ENCODE assay signal across 24 cellular contexts in the genomic region with DNA sequence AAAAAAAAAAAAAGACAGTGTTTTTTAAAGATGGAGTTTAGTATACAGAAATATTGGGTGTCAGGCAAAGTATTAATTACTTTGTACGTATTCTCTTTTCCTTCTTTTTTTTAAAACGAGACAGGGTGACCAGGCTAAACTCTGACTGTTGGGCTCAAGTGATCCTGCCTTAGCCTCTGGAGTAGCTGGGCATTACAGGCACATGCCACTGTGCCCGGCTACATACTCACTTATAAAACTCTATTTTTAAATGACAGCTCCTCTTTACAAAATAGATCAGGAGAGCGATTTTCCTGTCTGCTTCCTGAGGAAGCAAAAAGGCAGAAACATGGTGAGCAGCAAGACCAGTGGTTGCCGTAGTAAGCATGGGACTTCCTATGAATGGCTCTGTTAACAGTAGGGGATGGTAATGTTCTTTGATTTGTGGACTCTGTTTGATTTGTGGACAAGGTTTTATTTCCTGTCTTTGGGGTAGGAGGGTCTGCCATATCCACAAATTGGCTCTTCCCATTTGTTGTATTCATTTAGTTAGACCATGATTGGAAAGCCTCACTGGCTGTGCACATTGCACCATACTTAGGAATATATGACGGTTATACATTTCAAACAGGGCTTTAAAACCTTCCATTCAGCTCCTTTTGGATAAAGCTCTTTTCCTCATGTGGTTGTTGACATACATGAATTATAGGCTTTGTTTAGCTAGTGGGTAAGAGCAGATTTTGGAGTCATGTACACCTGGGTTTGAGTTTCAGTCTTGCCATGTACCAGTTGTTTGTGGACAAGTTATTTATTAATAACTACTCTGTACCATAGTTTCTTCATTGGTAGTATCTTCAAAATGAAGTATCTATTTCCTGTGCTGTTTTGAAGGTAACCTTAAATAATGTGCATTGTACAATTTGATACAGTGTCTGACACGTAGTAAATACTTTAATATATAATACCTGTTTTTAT. TPM values are rescaled to one million over a fixed set of nuclear protein-coding genes. Genes with fewer than 3 reads are reported as not detected.
DNase-seq lines count a peak whose midpoint lies in the region; ATAC-seq, FAIRE-seq and TF ChIP-seq lines count a peak whose summit lies in the region.
"Had no signal": no experiment of that assay in that cellular context is flagged by ENCODE, and none has a peak within 500 bp of the region (broad histone marks: within the 10 kb centered on the region; RNA-seq: fewer than 3 reads in every experiment).

No MANE protein-coding gene starts in this region.

- no peak for DNase-seq in GM12891 (ENCODE audit: insufficient read length, low spot score)
- DNase-seq in central memory CD8-positive, alpha-beta T cell (ENCODE audit: low spot score in 2 of 2): no peak
- no peak for DNase-seq in mucosa of descending colon
- DNase-seq in AG08396 (ENCODE audit: low spot score): no peak
- no peak for DNase-seq in dedifferentiated amniotic fluid mesenchymal stem cell (ENCODE audit: extremely low spot score)
- DNase-seq: activated CD4-positive, alpha-beta memory T cell treated with anti-CD3 and anti-CD28 coated beads, Interleukin-2, amount 10 ng/mL, durations not matched to agents 7 days and 5 days; activated naive CD8-positive, alpha-beta T cell treated with anti-CD3 and anti-CD28 coated beads, Interleukin-2, amount 10 ng/mL, durations not matched to agents 7 days and 5 days; CD4-positive, alpha-beta T cell; central memory CD4-positive, alpha-beta T cell; DMS79; H7; mesendoderm; MG63; naive B cell; NCI-H524 treated with DMSO at 0.1 percent for 48 hours; SHP77 treated with DMSO at 0.1 percent for 48 hours; stimulated activated CD4-positive, alpha-beta T cell treated with anti-CD3 and anti-CD28 coated beads, Interleukin-4, amount 100 ng/mL, for 24 hours; stimulated activated naive B cell treated with anti-CD40 and anti-IgM and Interleukin-4, amounts not matched to agents 10 μg/mL and 1 μg/mL and 100 μg/mL, for 72 hours had no signal

- H3K4me3 ChIP-seq in BLaER1 (no peak overlapping the region), mucosa of descending colon (no peak overlapping the region)
- H3K4me3 ChIP-seq: MG63, right atrium auricular region had no signal

- H3K27ac Mint-ChIP-seq in central memory CD8-positive, alpha-beta T cell (ENCODE audit: low read depth): peak overlapping the region; percentile 25
- H3K27ac Mint-ChIP-seq: activated CD4-positive, alpha-beta memory T cell treated with anti-CD3 and anti-CD28 coated beads, Interleukin-2, amount 10 ng/mL, durations not matched to agents 7 days and 5 days; activated naive CD8-positive, alpha-beta T cell treated with anti-CD3 and anti-CD28 coated beads, Interleukin-2, amount 10 ng/mL, durations not matched to agents 7 days and 5 days; CD4-positive, alpha-beta T cell; stimulated activated naive B cell treated with anti-CD40 and anti-IgM and Interleukin-4, amounts not matched to agents 10 μg/mL and 1 μg/mL and 100 μg/mL, for 72 hours had no signal

- no peaks in the 10 kb centered on the region for H3K9me3 Mint-ChIP-seq in central memory CD8-positive, alpha-beta T cell
- H3K9me3 Mint-ChIP-seq: activated CD4-positive, alpha-beta memory T cell treated with anti-CD3 and anti-CD28 coated beads, Interleukin-2, amount 10 ng/mL, durations not matched to agents 7 days and 5 days; CD4-positive, alpha-beta T cell; naive B cell; stimulated activated naive B cell treated with anti-CD40 and anti-IgM and Interleukin-4, amounts not matched to agents 10 μg/mL and 1 μg/mL and 100 μg/mL, for 72 hours had no signal

- H3K4me1 Mint-ChIP-seq in central memory CD8-positive, alpha-beta T cell: peaks cover 35% of the 10 kb centered on the region
- H3K4me1 Mint-ChIP-seq: activated CD4-positive, alpha-beta memory T cell treated with anti-CD3 and anti-CD28 coated beads, Interleukin-2, amount 10 ng/mL, durations not matched to agents 7 days and 5 days had no signal

- intact Hi-C loops in mucosa of descending colon (cut with DNase I, micrococcal nuclease): no loop called here

- no peak for ATAC-seq in central memory CD8-positive, alpha-beta T cell (replicated peaks; ENCODE audit: extremely low read depth, poor library complexity, severe bottlenecking)
- peak; percentile 65 for ATAC-seq in mucosa of descending colon
- ATAC-seq in HG03521 (IDR thresholded peaks at IDR 0.05; ENCODE audit: unreplicated experiment): no peak
- ATAC-seq in HG03039 (IDR thresholded peaks at IDR 0.05; ENCODE audit: unreplicated experiment): no peak
- ATAC-seq: activated CD4-positive, CD25-positive, alpha-beta regulatory T cell treated with anti-CD3 and anti-CD28 coated beads, Interleukin-2, amount 50 U/mL, for 24 hours; Panc1; stimulated activated naive B cell treated with anti-CD40 and anti-IgM and Interleukin-4, amounts not matched to agents 10 μg/mL and 1 μg/mL and 100 μg/mL, for 72 hours had no signal

- H3K27me3 ChIP-seq in BLaER1: no peaks in the 10 kb centered on the region
- H3K27me3 ChIP-seq: MG63, right atrium auricular region had no signal

- peaks cover 72% of the 10 kb centered on the region for H4K20me1 ChIP-seq in BLaER1

- peak; percentile 73 for FAIRE-seq in GM12891 (lab: Jason Lieb, UNC)

- H3K36me3 ChIP-seq in BLaER1 (peaks cover 26% of the 10 kb centered on the region), mucosa of descending colon (ENCODE audit: low read depth) (no peaks in the 10 kb centered on the region)
- H3K36me3 ChIP-seq: MG63, right atrium auricular region had no signal

- TF ChIP-seq POLR2A in GM12891 (IDR thresholded peaks at IDR 0.05; ENCODE audit: low read depth, low read length): no peak

- peaks cover 40% of the 10 kb centered on the region for H3K4me1 ChIP-seq in BLaER1
- H3K4me1 ChIP-seq in mucosa of descending colon (ENCODE audit: low read depth): peaks cover 14% of the 10 kb centered on the region
- H3K4me1 ChIP-seq: right atrium auricular region had no signal

- H3K27me3 Mint-ChIP-seq in central memory CD8-positive, alpha-beta T cell: no peaks in the 10 kb centered on the region
- H3K27me3 Mint-ChIP-seq: activated CD4-positive, alpha-beta memory T cell treated with anti-CD3 and anti-CD28 coated beads, Interleukin-2, amount 10 ng/mL, durations not matched to agents 7 days and 5 days; activated naive CD8-positive, alpha-beta T cell treated with anti-CD3 and anti-CD28 coated beads, Interleukin-2, amount 10 ng/mL, durations not matched to agents 7 days and 5 days; CD4-positive, alpha-beta T cell; naive B cell; stimulated activated naive B cell treated with anti-CD40 and anti-IgM and Interleukin-4, amounts not matched to agents 10 μg/mL and 1 μg/mL and 100 μg/mL, for 72 hours had no signal

- no peak overlapping the region for H3K4me3 Mint-ChIP-seq in central memory CD8-positive, alpha-beta T cell
- H3K4me3 Mint-ChIP-seq: activated CD4-positive, alpha-beta memory T cell treated with anti-CD3 and anti-CD28 coated beads, Interleukin-2, amount 10 ng/mL, durations not matched to agents 7 days and 5 days; activated naive CD8-positive, alpha-beta T cell treated with anti-CD3 and anti-CD28 coated beads, Interleukin-2, amount 10 ng/mL, durations not matched to agents 7 days and 5 days; CD4-positive, alpha-beta T cell; stimulated activated naive B cell treated with anti-CD40 and anti-IgM and Interleukin-4, amounts not matched to agents 10 μg/mL and 1 μg/mL and 100 μg/mL, for 72 hours had no signal

- H3K9ac ChIP-seq in BLaER1: no peak overlapping the region

- H3K36me3 Mint-ChIP-seq in central memory CD8-positive, alpha-beta T cell (ENCODE audit: insufficient read depth): peaks cover 14% of the 10 kb centered on the region
- H3K36me3 Mint-ChIP-seq: naive B cell had no signal

- peak overlapping the region; percentile 59 for H3K4me2 ChIP-seq in BLaER1

- H3K9me3 ChIP-seq in BLaER1: peaks cover 17% of the 10 kb centered on the region
- H3K9me3 ChIP-seq in mucosa of descending colon: no peaks in the 10 kb centered on the region
- H3K9me3 ChIP-seq: MG63, right atrium auricular region had no signal

- TF ChIP-seq CTCF in mucosa of descending colon (IDR thresholded peaks at IDR 0.05): no peak

- no peak overlapping the region for H3K27ac ChIP-seq in BLaER1
- H3K27ac ChIP-seq: right atrium auricular region had no signal

TF ChIP-seq in GM12891, 5 proteins besides CTCF, POLR2A, EP300 and RAD21:
- no peak for TF ChIP-seq POU2F2 (IDR thresholded peaks at IDR 0.05; ENCODE audit: low read depth, low read length)
- no peak for TF ChIP-seq TAF1 (IDR thresholded peaks at IDR 0.05; ENCODE audit: low read depth, low read length)
- no peak for TF ChIP-seq POLR2AphosphoS5 (IDR thresholded peaks at IDR 0.05; ENCODE audit: low read depth, low read length)
- no peak for TF ChIP-seq PAX5 (IDR thresholded peaks at IDR 0.05; ENCODE audit: insufficient read depth, low read length, severe bottlenecking)
- TF ChIP-seq SPI1 (IDR thresholded peaks at IDR 0.05; ENCODE audit: low read depth, low read length): no peak

RNA-seq across cellular contexts. Expression of gene PTPRA, which starts 45.1 kb away (rescaled TPM):
- polyA plus RNA-seq in GM12891 (2012; ENCODE audit: low read depth, missing spikeins): 24.2 TPM
- 10 to 100 TPM; 39.0 to 64.7 (median 59.3) TPM for total RNA-seq in mucosa of descending colon
